In the genomic region with DNA sequence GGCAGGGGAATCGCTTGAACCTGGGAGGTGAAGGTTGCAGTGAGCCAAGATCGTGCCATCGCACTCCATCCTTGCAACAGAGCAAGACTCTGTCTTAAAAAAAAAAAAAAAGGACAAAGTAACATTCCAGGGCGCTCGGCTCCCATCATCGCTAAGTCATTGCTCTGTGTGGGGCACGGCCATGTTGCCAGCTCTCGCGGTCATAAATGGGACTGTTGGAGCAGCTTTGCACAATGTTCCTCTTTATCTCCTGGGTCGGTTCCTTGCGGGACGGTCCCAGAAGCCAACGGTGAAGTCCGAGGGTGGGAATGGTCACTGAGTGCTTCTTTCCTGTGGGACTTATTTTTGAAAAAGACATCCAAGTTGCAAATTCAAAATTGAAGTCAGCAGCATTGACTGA, we compare ENCODE assay signal across 15 cellular contexts.
DNase-seq lines count a peak whose midpoint lies in the region; ATAC-seq and TF ChIP-seq lines count a peak whose summit lies in the region.
"Had no signal": no experiment of that assay in that cellular context is flagged by ENCODE, and none has a peak within 500 bp of the region (broad histone marks: within the 10 kb centered on the region; RNA-seq: fewer than 3 reads in every experiment).

No MANE protein-coding gene starts in this region.

- H3K36me3 ChIP-seq in esophagus squamous epithelium (no peaks in the 10 kb centered on the region), rectal smooth muscle tissue (ENCODE audit: control insufficient read depth, insufficient read depth, low read length) (no peaks in the 10 kb centered on the region), uterus (no peaks in the 10 kb centered on the region), upper lobe of right lung (no peaks in the 10 kb centered on the region)
- H3K36me3 ChIP-seq: MG63 had no signal

- DNase-seq in esophagus squamous epithelium (lab: John Stamatoyannopoulos, UW) (no peak), right cardiac atrium (peak; percentile 48 to 71 (median 60)), uterus (no peak), upper lobe of right lung (no peak), ACHN (no peak)
- DNase-seq: COR-L47, Karpas-422, NCI-H1092, NCI-H146, NCI-H2081, NCI-H774 had no signal

- ATAC-seq in right cardiac atrium: no peak
- ATAC-seq in stimulated activated memory B cell treated with anti-CD40 and anti-IgM and Interleukin-4, amounts not matched to agents 10 μg/mL and 1 μg/mL and 100 μg/mL, for 72 hours: no peak
- no peak for ATAC-seq in upper lobe of right lung

- no peak overlapping the region for H3K4me3 Mint-ChIP-seq in stimulated activated memory B cell treated with anti-CD40 and anti-IgM and Interleukin-4, amounts not matched to agents 10 μg/mL and 1 μg/mL and 100 μg/mL, for 72 hours
- H3K4me3 Mint-ChIP-seq: HFFc6 had no signal

- in situ Hi-C loops in ACHN (cut with HindIII; ENCODE audit: low pct_ligation_motif_present, low pct_unique_long_range_greater_than_20kb, low sequenced_read_pairs): no loop called here

- peaks cover 2% of the 10 kb centered on the region for H3K9me3 Mint-ChIP-seq in stimulated activated memory B cell treated with anti-CD40 and anti-IgM and Interleukin-4, amounts not matched to agents 10 μg/mL and 1 μg/mL and 100 μg/mL, for 72 hours
- H3K9me3 Mint-ChIP-seq: HFFc6 had no signal

- TF ChIP-seq CTCF in esophagus squamous epithelium (IDR thresholded peaks at IDR 0.05): no peak
- no peak for TF ChIP-seq CTCF in uterus (IDR thresholded peaks at IDR 0.05)
- TF ChIP-seq CTCF in upper lobe of right lung (IDR thresholded peaks at IDR 0.05): no peak

- peaks cover 94% of the 10 kb centered on the region for H3K27me3 Mint-ChIP-seq in stimulated activated memory B cell treated with anti-CD40 and anti-IgM and Interleukin-4, amounts not matched to agents 10 μg/mL and 1 μg/mL and 100 μg/mL, for 72 hours

- H3K27ac Mint-ChIP-seq in stimulated activated memory B cell treated with anti-CD40 and anti-IgM and Interleukin-4, amounts not matched to agents 10 μg/mL and 1 μg/mL and 100 μg/mL, for 72 hours: no peak overlapping the region

- H3K36me3 Mint-ChIP-seq in stimulated activated memory B cell treated with anti-CD40 and anti-IgM and Interleukin-4, amounts not matched to agents 10 μg/mL and 1 μg/mL and 100 μg/mL, for 72 hours: no peaks in the 10 kb centered on the region

- 75 to 86% methylated on average over 12 to 14 of the region's 14 CpGs for WGBS in esophagus squamous epithelium, 2 donors
- WGBS in right cardiac atrium: 65% methylated on average over 14 of the region's 14 CpGs

- H3K9me3 ChIP-seq in esophagus squamous epithelium (no peaks in the 10 kb centered on the region), right cardiac atrium (ENCODE audit: control insufficient read depth, low read length) (no peaks in the 10 kb centered on the region), uterus (no peaks in the 10 kb centered on the region), upper lobe of right lung (no peaks in the 10 kb centered on the region)
- H3K9me3 ChIP-seq: MG63 had no signal

- H3K9ac ChIP-seq in rectal smooth muscle tissue (ENCODE audit: low read length): no peak overlapping the region

- no peak overlapping the region for H3K4me3 ChIP-seq in esophagus squamous epithelium
- H3K4me3 ChIP-seq in right cardiac atrium (ENCODE audit: low read length): no peak overlapping the region
- H3K4me3 ChIP-seq in rectal smooth muscle tissue (ENCODE audit: low read length): no peak overlapping the region
- H3K4me3 ChIP-seq in uterus: no peak overlapping the region
- no peak overlapping the region for H3K4me3 ChIP-seq in upper lobe of right lung
- H3K4me3 ChIP-seq: MG63 had no signal

- H3K27ac ChIP-seq in esophagus squamous epithelium: peak overlapping the region; percentile 71 to 90 (median 84)
- H3K27ac ChIP-seq in right cardiac atrium (ENCODE audit: low read length): peak overlapping the region; percentile 13
- H3K27ac ChIP-seq in rectal smooth muscle tissue (ENCODE audit: low read depth, low read length): peak overlapping the region; percentile 97
- peak overlapping the region; percentile 68 to 80 for H3K27ac ChIP-seq in uterus
- H3K27ac ChIP-seq in upper lobe of right lung: no peak overlapping the region

- H3K27me3 ChIP-seq in esophagus squamous epithelium: peaks cover 0 to 95% (median 3%) of the 10 kb centered on the region in 4 donors
- no peaks in the 10 kb centered on the region for H3K27me3 ChIP-seq in right cardiac atrium (ENCODE audit: control insufficient read depth, insufficient read depth)
- no peaks in the 10 kb centered on the region for H3K27me3 ChIP-seq in rectal smooth muscle tissue (ENCODE audit: control insufficient read depth, insufficient read depth, low read length)
- H3K27me3 ChIP-seq in uterus: no peaks in the 10 kb centered on the region
- H3K27me3 ChIP-seq in upper lobe of right lung: peaks cover 22% of the 10 kb centered on the region
- H3K27me3 ChIP-seq: MG63 had no signal

- intact Hi-C loops in esophagus squamous epithelium (cut with DNase I) (loop anchor here (10.0 kb wide), 1 partner anchor 66 kb away; the partner anchor contains the start of gene HMCN2), right cardiac atrium (cut with DNase I) (loop anchor here in 1 of 4 donors (10.0 kb wide), 1 partner anchor 226 kb away; no protein-coding TSS in a partner anchor), uterus (cut with DNase I; ENCODE audit: low total_unique reads) (no loop called here), upper lobe of right lung (cut with DNase I) (no loop called here)

- no peaks in the 10 kb centered on the region for H3K4me1 Mint-ChIP-seq in stimulated activated memory B cell treated with anti-CD40 and anti-IgM and Interleukin-4, amounts not matched to agents 10 μg/mL and 1 μg/mL and 100 μg/mL, for 72 hours

- H3K4me1 ChIP-seq in esophagus squamous epithelium (peaks cover 12 to 59% (median 13%) of the 10 kb centered on the region in 3 donors), right cardiac atrium (ENCODE audit: control insufficient read depth, insufficient read depth, low read length) (peaks cover 2% of the 10 kb centered on the region), rectal smooth muscle tissue (ENCODE audit: control insufficient read depth, insufficient read depth, low read length) (peaks cover 77% of the 10 kb centered on the region), uterus (peaks cover 6 to 23% of the 10 kb centered on the region in 2 donors), upper lobe of right lung (no peaks in the 10 kb centered on the region)

- TF ChIP-seq POLR2A in esophagus squamous epithelium (IDR thresholded peaks at IDR 0.05) (no peak), uterus (IDR thresholded peaks at IDR 0.05) (no peak)

Comparison
In these comparisons a context has a peak if more than half of its experiments do, and no peak if none do; other contexts are left out.
1. DNase-seq: peak in right cardiac atrium (3 of 3); none in esophagus squamous epithelium (single experiment), uterus (0 of 2), upper lobe of right lung (single experiment) and ACHN (single experiment).